Comparison of ENCODE assay signal across 11 cellular contexts in the genomic region with DNA sequence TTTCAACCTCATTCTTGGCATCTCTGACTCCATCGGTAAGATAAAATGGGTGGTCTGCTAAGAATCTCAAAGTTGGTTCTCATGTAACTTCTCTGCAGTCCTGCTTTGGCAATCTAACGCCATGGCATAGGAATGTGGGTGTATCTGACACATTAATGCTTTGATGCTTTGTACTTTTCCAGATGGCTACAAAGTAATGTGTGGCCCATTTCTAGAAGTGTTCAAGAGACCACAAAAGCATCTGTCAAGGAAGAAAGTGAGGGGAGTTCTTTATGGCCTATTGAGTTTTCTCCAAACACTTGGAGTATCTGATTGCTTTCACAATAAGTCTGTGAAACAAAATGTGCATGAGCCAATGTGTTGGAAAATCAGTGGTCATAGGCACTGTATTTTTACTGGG.
"Had no signal": no experiment of that assay in that cellular context is flagged by ENCODE, and none has a peak within 500 bp of the region (broad histone marks: within the 10 kb centered on the region; RNA-seq: fewer than 3 reads in every experiment).

No MANE protein-coding gene starts in this region.

- H3K9me3 ChIP-seq: mucosa of descending colon, right atrium auricular region had no signal

- DNase-seq: activated naive CD8-positive, alpha-beta T cell treated with anti-CD3 and anti-CD28 coated beads for 36 hours; aorta; kidney; left ventricle myocardium inferior; mucosa of descending colon; natural killer cell; nucleus accumbens; stimulated activated naive CD8-positive, alpha-beta T cell treated with anti-CD3 and anti-CD28 coated beads, Interleukin-15, Interleukin-2, amounts not matched to agents 100 U/mL and 50 U/mL, for 24 hours had no signal

- H3K4me1 ChIP-seq: left ventricle myocardium inferior, right atrium auricular region had no signal

- ATAC-seq: activated CD4-positive, CD25-positive, alpha-beta regulatory T cell treated with anti-CD3 and anti-CD28 coated beads, Interleukin-2, amount 50 U/mL, for 24 hours; mucosa of descending colon; natural killer cell; stimulated activated naive CD8-positive, alpha-beta T cell treated with anti-CD3 and anti-CD28 coated beads, Interleukin-15, Interleukin-2, amounts not matched to agents 100 U/mL and 50 U/mL, for 24 hours had no signal

- H3K4me3 ChIP-seq: left ventricle myocardium inferior, mucosa of descending colon, right atrium auricular region had no signal

- H3K27ac ChIP-seq: epithelial cell of prostate, left ventricle myocardium inferior, right atrium auricular region had no signal

- H3K27me3 ChIP-seq: right atrium auricular region had no signal

- H3K36me3 ChIP-seq: left ventricle myocardium inferior, right atrium auricular region had no signal
